In genomic region chr12:32134144-32134888, GRCh38 we compare ENCODE assay signal across 9 cellular contexts. TPM values are rescaled to one million over a fixed set of nuclear protein-coding genes. Genes with fewer than 3 reads are reported as not detected.
DNase-seq lines count a peak whose midpoint lies in the region; ATAC-seq and TF ChIP-seq lines count a peak whose summit lies in the region.
"Had no signal": no experiment of that assay in that cellular context is flagged by ENCODE, and none has a peak within 500 bp of the region (broad histone marks: within the 10 kb centered on the region; RNA-seq: fewer than 3 reads in every experiment).

No MANE protein-coding gene starts in this region.

- DNase-seq in GM12865 (ENCODE audit: low read depth) (peak; percentile 91), GM23248 (peak; percentile 88), NAMALWA (ENCODE audit: low spot score) (peak; percentile 56), pulmonary artery endothelial cell (ENCODE audit: low read depth, low spot score) (peak; percentile 10), globus pallidus (ENCODE audit: low spot score) (no peak), DMS53 treated with DMSO at 0.1 percent for 48 hours (lab: John Stamatoyannopoulos, UW; ENCODE audit: unreplicated experiment) (no peak), HT-29 (ENCODE audit: low spot score) (no peak)
- DNase-seq in activated naive CD4-positive, alpha-beta T cell treated with anti-CD3 and anti-CD28 coated beads, Interleukin-2, amount 50 U/mL, for 72 hours (ENCODE audit: low spot score in 2 of 2): peak; percentile 60 to 73
- DNase-seq: left cardiac atrium had no signal

- H3K27ac Mint-ChIP-seq in activated naive CD4-positive, alpha-beta T cell treated with anti-CD3 and anti-CD28 coated beads, Interleukin-2, amount 50 U/mL, for 72 hours: peak overlapping the region; percentile 82 to 92

- H3K4me1 ChIP-seq in GM23248 (ENCODE audit: insufficient read depth): peaks cover 21% of the 10 kb centered on the region

- in situ Hi-C loops in GM23248 (cut with MboI): no loop called here

- no peaks in the 10 kb centered on the region for H4K20me1 ChIP-seq in GM23248 (ENCODE audit: insufficient read depth)

- peak; percentile 95 for ATAC-seq in activated naive CD4-positive, alpha-beta T cell treated with anti-CD3 and anti-CD28 coated beads, Interleukin-2, amount 50 U/mL, for 72 hours

- H3K9me3 Mint-ChIP-seq in activated naive CD4-positive, alpha-beta T cell treated with anti-CD3 and anti-CD28 coated beads, Interleukin-2, amount 50 U/mL, for 72 hours: no peaks in the 10 kb centered on the region

- peaks cover 89% of the 10 kb centered on the region for H3K79me2 ChIP-seq in GM23248 (ENCODE audit: insufficient read depth)

- no peaks in the 10 kb centered on the region for H3K36me3 Mint-ChIP-seq in activated naive CD4-positive, alpha-beta T cell treated with anti-CD3 and anti-CD28 coated beads, Interleukin-2, amount 50 U/mL, for 72 hours

- peak overlapping the region; percentile 44 for H3K27ac ChIP-seq in GM23248

- WGBS in GM23248 (ENCODE audit: low coverage in 1 of 2, low lambda C conversion rate in 2 of 2, missing lambda C conversion rate in 2 of 2), 2 experiments: 45 to 52% methylated on average over 8 of the region's 8 CpGs

- peak overlapping the region; percentile 10; the same call in 1 of the 2 replicates for H3K4me3 ChIP-seq in GM12865 (ENCODE audit: low read depth, low read length)
- H3K4me3 ChIP-seq in GM23248: no peak overlapping the region

- no peaks in the 10 kb centered on the region for H3K9me3 ChIP-seq in GM23248 (ENCODE audit: low read depth)

- H2AFZ ChIP-seq in GM23248: no peak overlapping the region

- H3K9me2 ChIP-seq in GM23248 (ENCODE audit: insufficient read depth): no peaks in the 10 kb centered on the region

- peak; percentile 26 for TF ChIP-seq CTCF in GM12865 (IDR thresholded peaks at IDR 0.05; ENCODE audit: insufficient read depth, low read depth, low read length, missing control alignments)

- no peaks in the 10 kb centered on the region for H3K27me3 ChIP-seq in GM23248 (replicated peaks; ENCODE audit: insufficient read depth)

- H3F3A ChIP-seq in GM23248 (ENCODE audit: insufficient read depth): peaks cover 17% of the 10 kb centered on the region; the same call in 1 of the 2 replicates

- no peaks in the 10 kb centered on the region for H3K36me3 ChIP-seq in GM23248 (ENCODE audit: low read depth)

- peak overlapping the region; percentile 48 for H3K4me2 ChIP-seq in GM23248 (ENCODE audit: unreplicated experiment)

- peak overlapping the region; percentile 3; the same call in 1 of the 2 replicates for H3K9ac ChIP-seq in GM23248

RNA-seq across cellular contexts. Expression of gene BICD1, which starts 27.7 kb away (rescaled TPM):
- 9.7 and 18.7 TPM in 2 replicates for total RNA-seq in GM23248 (2014; rRNA removed; shearing (Covaris generic))
- 19.9 and 20.6 TPM in 2 replicates for polyA plus RNA-seq in GM23248 (2016; fragmentation: Nextera tagmentation; extraction: Ambion mirVana)
- 10 to 100 TPM; 15.1 to 18.4 TPM for total RNA-seq in activated naive CD4-positive, alpha-beta T cell treated with anti-CD3 and anti-CD28 coated beads, Interleukin-2, amount 50 U/mL, for 72 hours
- total RNA-seq in pulmonary artery endothelial cell: 8.2 and 13.9 TPM in 2 replicates
- 14.7 and 21.1 TPM in 2 replicates for total RNA-seq in HT-29 (2014; rRNA removed; shearing (Covaris generic))

Comparison
In these comparisons a context has a peak if more than half of its experiments do, and no peak if none do; other contexts are left out.
1. DNase-seq: peak in GM12865 (single experiment), GM23248 (single experiment), NAMALWA (single experiment), activated naive CD4-positive, alpha-beta T cell treated with anti-CD3 and anti-CD28 coated beads, Interleukin-2, amount 50 U/mL, for 72 hours (2 of 2) and pulmonary artery endothelial cell (single experiment); none in globus pallidus (single experiment), DMS53 treated with DMSO at 0.1 percent for 48 hours (single experiment) and HT-29 (single experiment).